In genomic region chrX:39261446-39262147, GRCh38 we compare ENCODE assay signal across 8 cellular contexts.
DNase-seq lines count a peak whose midpoint lies in the region; ATAC-seq and TF ChIP-seq lines count a peak whose summit lies in the region.

No MANE protein-coding gene starts in this region.

- H3K9me3 ChIP-seq in MM.1S (replicated peaks; ENCODE audit: insufficient read depth, low read length) (no peaks in the 10 kb centered on the region), T-helper 17 cell (ENCODE audit: control insufficient read depth, low read length, poor library complexity, severe bottlenecking) (peaks cover 3% of the 10 kb centered on the region)

- no peaks in the 10 kb centered on the region for H3K79me2 ChIP-seq in MM.1S (ENCODE audit: low read length)

- H3K9ac ChIP-seq in MM.1S (ENCODE audit: low read length), result no peak overlapping the region

- no peaks in the 10 kb centered on the region for H3K9me2 ChIP-seq in MM.1S (replicated peaks; ENCODE audit: insufficient read depth, low read length)

- no peaks in the 10 kb centered on the region for H4K20me1 ChIP-seq in MM.1S (ENCODE audit: insufficient read depth, low read length)

- H3K27me3 Mint-ChIP-seq in T-helper 17 cell, result no peaks in the 10 kb centered on the region

- no peak overlapping the region for H3K4me3 Mint-ChIP-seq in T-helper 17 cell

- no peak overlapping the region for H2AFZ ChIP-seq in MM.1S (ENCODE audit: low read length)

- no peaks in the 10 kb centered on the region for H3K36me3 ChIP-seq in MM.1S (replicated peaks; ENCODE audit: insufficient read depth, low read length)

- H3K27ac Mint-ChIP-seq in T-helper 17 cell, result no peak overlapping the region

- no peak overlapping the region for H3K4me2 ChIP-seq in MM.1S (ENCODE audit: low read depth, low read length)

- no peaks in the 10 kb centered on the region for H3K36me3 Mint-ChIP-seq in T-helper 17 cell (ENCODE audit: low read depth)

- H3K4me1 ChIP-seq in MM.1S (ENCODE audit: low read length), result no peaks in the 10 kb centered on the region

- no peaks in the 10 kb centered on the region for H3F3A ChIP-seq in MM.1S (ENCODE audit: insufficient read depth, low read length)

- H3K4me3 ChIP-seq in MM.1S (ENCODE audit: low read length) (no peak overlapping the region), fibroblast of mammary gland (ENCODE audit: control insufficient read depth, low read depth, low read length) (no peak overlapping the region)

- peak; percentile 60 for TF ChIP-seq CTCF in MM.1S (IDR thresholded peaks at IDR 0.05; ENCODE audit: low read length)
- peak; percentile 55 for TF ChIP-seq CTCF in fibroblast of mammary gland (conservative IDR thresholded peaks at IDR 0.05; ENCODE audit: control insufficient read depth, insufficient read depth, low read depth, low read length)

- H3K4me1 Mint-ChIP-seq in T-helper 17 cell, result no peaks in the 10 kb centered on the region

- H3K27me3 ChIP-seq in MM.1S (replicated peaks; ENCODE audit: insufficient read depth, low read length), result no peaks in the 10 kb centered on the region

- peak; percentile 41 for ATAC-seq in T-helper 17 cell
- no peak for ATAC-seq in HG02981 (IDR thresholded peaks at IDR 0.05; ENCODE audit: unreplicated experiment)
- ATAC-seq in HG03432 (IDR thresholded peaks at IDR 0.05; ENCODE audit: unreplicated experiment), result no peak

- DNase-seq in stimulated activated CD4-positive, alpha-beta T cell treated with anti-CD3 and anti-CD28 coated beads, Interleukin-4, amount 100 ng/mL, for 24 hours, result peak; percentile 25
- no peak for DNase-seq in stimulated activated CD4-positive, alpha-beta T cell treated with anti-CD3 and anti-CD28 coated beads, Interleukin-4, amount 100 ng/mL, for 1 hour
- DNase-seq in MM.1S, result peak; percentile 43
- DNase-seq in T-helper 17 cell, result no peak
- DNase-seq in fibroblast of mammary gland (ENCODE audit: low read depth), result peak; percentile 68
- DNase-seq in pulmonary artery endothelial cell (ENCODE audit: low read depth, low spot score), result peak; percentile 3

- H3K27ac ChIP-seq in MM.1S (ENCODE audit: low read length), result no peak overlapping the region

Comparison
In these comparisons a context has a peak if more than half of its experiments do, and no peak if none do; other contexts are left out.
1. DNase-seq: peak in stimulated activated CD4-positive, alpha-beta T cell treated with anti-CD3 and anti-CD28 coated beads, Interleukin-4, amount 100 ng/mL, for 24 hours (single experiment), MM.1S (single experiment), fibroblast of mammary gland (single experiment) and pulmonary artery endothelial cell (single experiment); none in stimulated activated CD4-positive, alpha-beta T cell treated with anti-CD3 and anti-CD28 coated beads, Interleukin-4, amount 100 ng/mL, for 1 hour (single experiment) and T-helper 17 cell (0 of 3).